7 cellular contexts compared by ENCODE assay signal in the genomic region with DNA sequence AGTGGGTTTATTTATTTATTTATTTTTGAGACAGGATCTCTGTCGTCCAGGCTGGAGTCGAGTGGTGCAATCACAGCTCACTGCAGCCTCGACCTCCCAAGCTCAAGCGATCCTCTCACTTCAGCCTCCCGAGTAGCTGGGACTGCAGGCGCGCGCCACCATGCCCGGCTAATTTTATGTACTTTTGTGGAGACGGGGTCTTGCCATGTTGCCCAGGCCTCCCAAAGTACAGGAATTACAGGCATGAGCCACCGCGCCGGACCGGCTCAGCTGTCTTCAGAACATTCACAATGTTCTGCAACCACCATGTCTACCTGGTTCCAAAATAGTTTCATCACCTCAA. TPM values are rescaled to one million over a fixed set of nuclear protein-coding genes. Genes with fewer than 3 reads are reported as not detected.
A peak's percentile ranks its signal among the peaks of the same experiment; 100 is the strongest.
DNase-seq lines count a peak whose midpoint lies in the region; ATAC-seq and TF ChIP-seq lines count a peak whose summit lies in the region.

No MANE protein-coding gene starts in this region.

- H3K27ac ChIP-seq in HUES64 (ENCODE audit: low read depth, low read length) (no peak overlapping the region), iPS-20b (ENCODE audit: low read length) (no peak overlapping the region)

- H3K4me1 Mint-ChIP-seq in activated CD8-positive, alpha-beta T cell treated with anti-CD3 and anti-CD28 coated beads for 36 hours (ENCODE audit: low read depth): peaks cover 23% of the 10 kb centered on the region
- H3K4me1 Mint-ChIP-seq in stimulated activated naive B cell treated with anti-CD40 and anti-IgM and Interleukin-4, amounts not matched to agents 10 μg/mL and 1 μg/mL and 100 μg/mL, for 72 hours: peaks cover 9 to 25% of the 10 kb centered on the region in 2 donors

- POLR2A ChIA-PET in activated CD8-positive, alpha-beta T cell treated with anti-CD3 and anti-CD28 coated beads for 36 hours (lab: Charles Lee): interaction anchor here (0.6 to 2.1 kb wide), 5 partner anchors 11 to 274 kb away, joined by 3 to 6 read pairs (median 4); no protein-coding TSS in a partner anchor

- H3K27me3 Mint-ChIP-seq in activated CD8-positive, alpha-beta T cell treated with anti-CD3 and anti-CD28 coated beads for 36 hours: no peaks in the 10 kb centered on the region
- H3K27me3 Mint-ChIP-seq in stimulated activated naive B cell treated with anti-CD40 and anti-IgM and Interleukin-4, amounts not matched to agents 10 μg/mL and 1 μg/mL and 100 μg/mL, for 72 hours: no peaks in the 10 kb centered on the region

- H3K27ac Mint-ChIP-seq in activated CD8-positive, alpha-beta T cell treated with anti-CD3 and anti-CD28 coated beads for 36 hours: peak overlapping the region; percentile 34
- H3K27ac Mint-ChIP-seq in stimulated activated naive B cell treated with anti-CD40 and anti-IgM and Interleukin-4, amounts not matched to agents 10 μg/mL and 1 μg/mL and 100 μg/mL, for 72 hours: no peak overlapping the region

- no peaks in the 10 kb centered on the region for H3K4me1 ChIP-seq in HUES64 (ENCODE audit: insufficient read depth, low read length)
- H3K4me1 ChIP-seq in iPS-20b (ENCODE audit: insufficient read depth, low read length): peaks cover 8% of the 10 kb centered on the region; the same call in 1 of the 2 replicates

- no peak overlapping the region for H3K9ac ChIP-seq in HUES64 (ENCODE audit: low read depth, low read length)
- H3K9ac ChIP-seq in iPS-20b (ENCODE audit: low read depth, low read length): no peak overlapping the region

- no peaks in the 10 kb centered on the region for H3K9me3 ChIP-seq in HUES64 (ENCODE audit: insufficient read depth, low read depth, low read length)
- H3K9me3 ChIP-seq in iPS-20b (ENCODE audit: insufficient read depth, low read depth, low read length): no peaks in the 10 kb centered on the region

- CTCF ChIA-PET in activated CD8-positive, alpha-beta T cell treated with anti-CD3 and anti-CD28 coated beads for 36 hours (lab: Charles Lee): no interaction called here

- H3K9me3 Mint-ChIP-seq in activated CD8-positive, alpha-beta T cell treated with anti-CD3 and anti-CD28 coated beads for 36 hours: no peaks in the 10 kb centered on the region
- H3K9me3 Mint-ChIP-seq in stimulated activated naive B cell treated with anti-CD40 and anti-IgM and Interleukin-4, amounts not matched to agents 10 μg/mL and 1 μg/mL and 100 μg/mL, for 72 hours: no peaks in the 10 kb centered on the region

- H3K4me3 Mint-ChIP-seq in activated CD8-positive, alpha-beta T cell treated with anti-CD3 and anti-CD28 coated beads for 36 hours: peak overlapping the region; percentile 96
- peak overlapping the region; percentile 54 to 55 for H3K4me3 Mint-ChIP-seq in stimulated activated naive B cell treated with anti-CD40 and anti-IgM and Interleukin-4, amounts not matched to agents 10 μg/mL and 1 μg/mL and 100 μg/mL, for 72 hours

- peaks cover 6% of the 10 kb centered on the region for H3K36me3 Mint-ChIP-seq in activated CD8-positive, alpha-beta T cell treated with anti-CD3 and anti-CD28 coated beads for 36 hours (ENCODE audit: low read depth)
- peaks cover 17% of the 10 kb centered on the region in 2 donors for H3K36me3 Mint-ChIP-seq in stimulated activated naive B cell treated with anti-CD40 and anti-IgM and Interleukin-4, amounts not matched to agents 10 μg/mL and 1 μg/mL and 100 μg/mL, for 72 hours

- no peak for TF ChIP-seq CTCF in activated CD8-positive, alpha-beta T cell treated with anti-CD3 and anti-CD28 coated beads for 36 hours (IDR thresholded peaks at IDR 0.05)

- H3K4me3 ChIP-seq in HUES64 (ENCODE audit: low read length): peak overlapping the region; percentile 97
- peak overlapping the region; percentile 94; the same call in 1 of the 2 replicates for H3K4me3 ChIP-seq in iPS-20b (ENCODE audit: low read length)

- intact Hi-C loops in activated CD8-positive, alpha-beta T cell treated with anti-CD3 and anti-CD28 coated beads for 36 hours (cut with micrococcal nuclease): no loop called here

- no peak for ATAC-seq in activated CD8-positive, alpha-beta T cell treated with anti-CD3 and anti-CD28 coated beads for 36 hours
- no peak for ATAC-seq in stimulated activated naive B cell treated with anti-CD40 and anti-IgM and Interleukin-4, amounts not matched to agents 10 μg/mL and 1 μg/mL and 100 μg/mL, for 72 hours (replicated peaks)
- no peak for ATAC-seq in GM19463 (IDR thresholded peaks at IDR 0.05; ENCODE audit: unreplicated experiment)
- ATAC-seq in HG03045 (IDR thresholded peaks at IDR 0.05; ENCODE audit: unreplicated experiment): no peak

- peaks cover 31% of the 10 kb centered on the region for H3K36me3 ChIP-seq in HUES64 (ENCODE audit: insufficient read depth, low read length)
- H3K36me3 ChIP-seq in iPS-20b (ENCODE audit: insufficient read depth, low read depth, low read length): peaks cover 33% of the 10 kb centered on the region

- no peak for DNase-seq in activated CD8-positive, alpha-beta T cell treated with anti-CD3 and anti-CD28 coated beads for 36 hours
- no peak for DNase-seq in stimulated activated naive B cell treated with anti-CD40 and anti-IgM and Interleukin-4, amounts not matched to agents 10 μg/mL and 1 μg/mL and 100 μg/mL, for 72 hours
- no peak for DNase-seq in DMS153 treated with DMSO at 0.1 percent for 48 hours (lab: John Stamatoyannopoulos, UW; ENCODE audit: unreplicated experiment)

- WGBS in HUES64: 84% methylated on average over 14 of the region's 14 CpGs

- H3K27me3 ChIP-seq in HUES64 (ENCODE audit: insufficient read depth, low read length) (no peaks in the 10 kb centered on the region), iPS-20b (ENCODE audit: insufficient read depth, low read length) (no peaks in the 10 kb centered on the region)

RNA-seq across cellular contexts. Expression of a gene that starts 0.4 kb away (rescaled TPM):
- 151 TPM for polyA plus RNA-seq in HUES64 (2013, experiment 1 of 2)
- 160 TPM for polyA plus RNA-seq in HUES64 (2013, experiment 2 of 2)
- 100 to 1,000 TPM; 103 to 105 TPM for total RNA-seq in activated CD8-positive, alpha-beta T cell treated with anti-CD3 and anti-CD28 coated beads for 36 hours

RNA-seq across cellular contexts. Expression of a gene that starts 2.7 kb away (rescaled TPM):
- polyA plus RNA-seq in HUES64 (2013, experiment 1 of 2): 330 TPM
- 382 TPM for polyA plus RNA-seq in HUES64 (2013, experiment 2 of 2)
- 100 to 1,000 TPM; 169 to 170 TPM for total RNA-seq in activated CD8-positive, alpha-beta T cell treated with anti-CD3 and anti-CD28 coated beads for 36 hours

RNA-seq across cellular contexts. Expression of a gene that starts 26.1 kb away (rescaled TPM):
- polyA plus RNA-seq in HUES64 (2013, experiment 1 of 2): 12.8 TPM
- 13.9 TPM for polyA plus RNA-seq in HUES64 (2013, experiment 2 of 2)
- total RNA-seq in activated CD8-positive, alpha-beta T cell treated with anti-CD3 and anti-CD28 coated beads for 36 hours: 10 to 100 TPM; 26.0 to 27.4 TPM

RNA-seq across cellular contexts. Expression of a gene that starts 56.7 kb away (rescaled TPM):
- polyA plus RNA-seq in HUES64 (2013, experiment 1 of 2): 1.1 TPM
- polyA plus RNA-seq in HUES64 (2013, experiment 2 of 2): 0.89 TPM
- total RNA-seq in activated CD8-positive, alpha-beta T cell treated with anti-CD3 and anti-CD28 coated beads for 36 hours: under 1 TPM; 0.16 to 0.25 TPM
